In the genomic region with DNA sequence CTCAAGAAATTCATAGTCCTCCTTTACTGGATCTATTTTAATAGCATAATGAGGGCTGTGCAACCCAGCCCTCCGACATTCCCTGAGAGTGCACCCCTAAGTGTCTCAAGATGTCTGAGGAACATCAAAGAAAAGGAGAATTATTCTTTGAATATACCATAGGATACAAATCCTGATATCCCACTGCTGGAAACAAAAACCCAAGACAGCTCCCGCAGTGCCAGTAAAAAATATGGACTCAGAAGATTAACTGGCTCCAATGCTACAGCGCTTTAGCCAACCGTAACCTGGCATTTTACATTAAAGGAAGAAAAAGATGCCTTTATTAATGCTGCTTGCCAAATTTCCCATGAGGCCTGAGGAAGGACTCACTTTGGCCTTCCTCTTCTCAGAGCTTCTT, we compare ENCODE assay signal across 12 cellular contexts.
"Had no signal": no experiment of that assay in that cellular context is flagged by ENCODE, and none has a peak within 500 bp of the region (broad histone marks: within the 10 kb centered on the region; RNA-seq: fewer than 3 reads in every experiment).

No MANE protein-coding gene starts in this region.

- H3K27me3 ChIP-seq: testis had no signal

- H3K36me3 Mint-ChIP-seq: immature natural killer cell had no signal

- H3K27ac Mint-ChIP-seq: activated CD4-positive, alpha-beta T cell treated with anti-CD3 and anti-CD28 coated beads, Interleukin-2, amount 10 ng/mL, durations not matched to agents 7 days and 5 days; activated naive CD4-positive, alpha-beta T cell treated with anti-CD3 and anti-CD28 coated beads for 36 hours; activated naive CD8-positive, alpha-beta T cell treated with anti-CD3 and anti-CD28 coated beads, Interleukin-2, amount 50 U/mL, for 24 hours; immature natural killer cell; stimulated activated naive CD8-positive, alpha-beta T cell treated with anti-CD3 and anti-CD28 coated beads, Interleukin-15, Interleukin-2, amounts not matched to agents 100 ng/mL and 50 ng/mL, for 24 hours; T-helper 2 cell treated with Interferon-gamma antibody and Interleukin-4, amounts not matched to agents 5 μg/mL and 100 μg/mL, for 36 hours had no signal

- H3K4me3 ChIP-seq: testis had no signal

- ATAC-seq: activated naive CD8-positive, alpha-beta T cell treated with anti-CD3 and anti-CD28 coated beads, Interleukin-2, amount 50 U/mL, for 24 hours had no signal

- H3K4me1 ChIP-seq: parathyroid adenoma had no signal

- H3K9ac ChIP-seq: parathyroid adenoma had no signal

- H3K9me3 Mint-ChIP-seq: activated CD4-positive, alpha-beta T cell treated with anti-CD3 and anti-CD28 coated beads, Interleukin-2, amount 10 ng/mL, durations not matched to agents 7 days and 5 days; activated naive CD4-positive, alpha-beta T cell treated with anti-CD3 and anti-CD28 coated beads for 36 hours; activated naive CD8-positive, alpha-beta T cell treated with anti-CD3 and anti-CD28 coated beads, Interleukin-2, amount 50 U/mL, for 24 hours; stimulated activated naive CD8-positive, alpha-beta T cell treated with anti-CD3 and anti-CD28 coated beads, Interleukin-15, Interleukin-2, amounts not matched to agents 100 ng/mL and 50 ng/mL, for 24 hours; T-helper 2 cell treated with Interferon-gamma antibody and Interleukin-4, amounts not matched to agents 5 μg/mL and 100 μg/mL, for 36 hours had no signal

- DNase-seq: activated CD4-positive, alpha-beta T cell treated with anti-CD3 and anti-CD28 coated beads, Interleukin-2, amount 10 ng/mL, durations not matched to agents 7 days and 5 days; activated CD4-positive, CD25-positive, alpha-beta regulatory T cell; activated naive CD4-positive, alpha-beta T cell treated with anti-CD3 and anti-CD28 coated beads for 36 hours; activated naive CD8-positive, alpha-beta T cell treated with anti-CD3 and anti-CD28 coated beads, Interleukin-2, amount 50 U/mL, for 24 hours; aorta; immature natural killer cell; mesendoderm; retina; testis had no signal

- H3K27ac ChIP-seq: parathyroid adenoma, testis had no signal

- H3K4me1 Mint-ChIP-seq: activated CD4-positive, alpha-beta T cell treated with anti-CD3 and anti-CD28 coated beads, Interleukin-2, amount 10 ng/mL, durations not matched to agents 7 days and 5 days; activated naive CD8-positive, alpha-beta T cell treated with anti-CD3 and anti-CD28 coated beads, Interleukin-2, amount 50 U/mL, for 24 hours; immature natural killer cell had no signal

- H3K4me3 Mint-ChIP-seq: activated CD4-positive, alpha-beta T cell treated with anti-CD3 and anti-CD28 coated beads, Interleukin-2, amount 10 ng/mL, durations not matched to agents 7 days and 5 days; activated naive CD4-positive, alpha-beta T cell treated with anti-CD3 and anti-CD28 coated beads for 36 hours; activated naive CD8-positive, alpha-beta T cell treated with anti-CD3 and anti-CD28 coated beads, Interleukin-2, amount 50 U/mL, for 24 hours; immature natural killer cell; stimulated activated naive CD8-positive, alpha-beta T cell treated with anti-CD3 and anti-CD28 coated beads, Interleukin-15, Interleukin-2, amounts not matched to agents 100 ng/mL and 50 ng/mL, for 24 hours; T-helper 2 cell treated with Interferon-gamma antibody and Interleukin-4, amounts not matched to agents 5 μg/mL and 100 μg/mL, for 36 hours had no signal

- H3K9me3 ChIP-seq: testis had no signal

- H3K27me3 Mint-ChIP-seq: stimulated activated naive CD8-positive, alpha-beta T cell treated with anti-CD3 and anti-CD28 coated beads, Interleukin-15, Interleukin-2, amounts not matched to agents 100 ng/mL and 50 ng/mL, for 24 hours had no signal
